In genomic region chr18:78994977-78995582, GRCh38 we compare ENCODE assay signal across 26 cellular contexts. TPM values are rescaled to one million over a fixed set of nuclear protein-coding genes. Genes with fewer than 3 reads are reported as not detected.
"Had no signal": no experiment of that assay in that cellular context is flagged by ENCODE, and none has a peak within 500 bp of the region (broad histone marks: within the 10 kb centered on the region; RNA-seq: fewer than 3 reads in every experiment).

No MANE protein-coding gene starts in this region.

- H3K4me1 Mint-ChIP-seq: activated CD4-positive, alpha-beta T cell treated with anti-CD3 and anti-CD28 coated beads, Interleukin-2, amount 10 ng/mL, durations not matched to agents 7 days and 5 days; activated naive CD4-positive, alpha-beta T cell treated with anti-CD3 and anti-CD28 coated beads, Interleukin-2, amount 10 ng/mL, durations not matched to agents 7 days and 5 days; activated naive CD8-positive, alpha-beta T cell treated with anti-CD3 and anti-CD28 coated beads for 36 hours had no signal

- H3K36me3 Mint-ChIP-seq: activated CD4-positive, alpha-beta memory T cell treated with anti-CD3 and anti-CD28 coated beads for 36 hours; activated naive CD4-positive, alpha-beta T cell treated with anti-CD3 and anti-CD28 coated beads, Interleukin-2, amount 10 ng/mL, durations not matched to agents 7 days and 5 days; activated naive CD8-positive, alpha-beta T cell treated with anti-CD3 and anti-CD28 coated beads for 36 hours had no signal

- H3K27ac ChIP-seq: brain microvascular endothelial cell, cardiac muscle cell had no signal

- DNase-seq: activated CD4-positive, alpha-beta memory T cell treated with anti-CD3 and anti-CD28 coated beads for 36 hours; activated CD4-positive, alpha-beta T cell treated with anti-CD3 and anti-CD28 coated beads, Interleukin-2, amount 10 ng/mL, durations not matched to agents 7 days and 5 days; activated CD4-positive, CD25-positive, alpha-beta regulatory T cell; activated gamma-delta T cell treated with Interleukin-2 at 50 U/mL for 16 hours; activated naive CD4-positive, alpha-beta T cell treated with anti-CD3 and anti-CD28 coated beads, Interleukin-2, amount 10 ng/mL, durations not matched to agents 7 days and 5 days; activated naive CD8-positive, alpha-beta T cell treated with anti-CD3 and anti-CD28 coated beads for 36 hours; activated T-cell treated with anti-CD3 and anti-CD28 coated beads, Interleukin-2, amount 50 U/mL, for 72 hours; brain microvascular endothelial cell; Karpas-422; MM.1S; NCI-H1105; NCI-H1436; NCI-H1694 treated with DMSO at 0.1 percent for 48 hours; NCI-H2029 treated with DMSO at 0.1 percent for 48 hours; NCI-H345; NCI-H510A; NCI-H526 treated with DMSO at 0.1 percent for 48 hours; NCI-H82; NK-92 treated with Interleukin-12 subunit alpha and Interleukin-12 subunit beta, amount 100 ng/mL, for 24 hours; PC-3; SHP77 treated with DMSO at 0.1 percent for 48 hours had no signal

- H3K27ac Mint-ChIP-seq: activated CD4-positive, alpha-beta memory T cell treated with anti-CD3 and anti-CD28 coated beads for 36 hours; activated CD4-positive, alpha-beta T cell treated with anti-CD3 and anti-CD28 coated beads, Interleukin-2, amount 10 ng/mL, durations not matched to agents 7 days and 5 days; activated naive CD4-positive, alpha-beta T cell treated with anti-CD3 and anti-CD28 coated beads, Interleukin-2, amount 10 ng/mL, durations not matched to agents 7 days and 5 days; activated naive CD8-positive, alpha-beta T cell treated with anti-CD3 and anti-CD28 coated beads for 36 hours; activated T-cell treated with anti-CD3 and anti-CD28 coated beads, Interleukin-2, amount 50 U/mL, for 72 hours; activated T-helper 2 cell treated with anti-CD3 and anti-CD28 coated beads, Interferon-gamma antibody, Interleukin-2, Interleukin-4, amounts not matched to agents 10 μg/mL and 5 μg/mL and 100 μg/mL, durations not matched to agents 14 hours and 24 hours and 36 hours; T-helper 1 cell treated with Interleukin-12 subunit alpha and Interleukin-12 subunit beta and Interleukin-4 antibody, amounts not matched to agents 30 μg/mL and 1 μg/mL, for 36 hours had no signal

- H3K4me3 ChIP-seq: cardiac muscle cell, K562 had no signal

- ATAC-seq: activated T-cell treated with anti-CD3 and anti-CD28 coated beads, Interleukin-2, amount 50 U/mL, for 72 hours; K562; PC-3 had no signal

- H3K4me3 Mint-ChIP-seq: activated CD4-positive, alpha-beta memory T cell treated with anti-CD3 and anti-CD28 coated beads for 36 hours; activated CD4-positive, alpha-beta T cell treated with anti-CD3 and anti-CD28 coated beads, Interleukin-2, amount 10 ng/mL, durations not matched to agents 7 days and 5 days; activated naive CD4-positive, alpha-beta T cell treated with anti-CD3 and anti-CD28 coated beads, Interleukin-2, amount 10 ng/mL, durations not matched to agents 7 days and 5 days; activated naive CD8-positive, alpha-beta T cell treated with anti-CD3 and anti-CD28 coated beads for 36 hours; activated T-cell treated with anti-CD3 and anti-CD28 coated beads, Interleukin-2, amount 50 U/mL, for 72 hours; T-helper 1 cell treated with Interleukin-12 subunit alpha and Interleukin-12 subunit beta and Interleukin-4 antibody, amounts not matched to agents 30 μg/mL and 1 μg/mL, for 36 hours had no signal

- H3K9me3 Mint-ChIP-seq: activated CD4-positive, alpha-beta memory T cell treated with anti-CD3 and anti-CD28 coated beads for 36 hours; activated naive CD4-positive, alpha-beta T cell treated with anti-CD3 and anti-CD28 coated beads, Interleukin-2, amount 10 ng/mL, durations not matched to agents 7 days and 5 days; activated naive CD8-positive, alpha-beta T cell treated with anti-CD3 and anti-CD28 coated beads for 36 hours; activated T-helper 2 cell treated with anti-CD3 and anti-CD28 coated beads, Interferon-gamma antibody, Interleukin-2, Interleukin-4, amounts not matched to agents 10 μg/mL and 5 μg/mL and 100 μg/mL, durations not matched to agents 14 hours and 24 hours and 36 hours; T-helper 1 cell treated with Interleukin-12 subunit alpha and Interleukin-12 subunit beta and Interleukin-4 antibody, amounts not matched to agents 30 μg/mL and 1 μg/mL, for 36 hours had no signal

- H3K27me3 ChIP-seq: brain microvascular endothelial cell, cardiac muscle cell had no signal

- H3K36me3 ChIP-seq: brain microvascular endothelial cell, cardiac muscle cell had no signal

RNA-seq across cellular contexts. Expression of gene SALL3, which starts 15.5 kb away (rescaled TPM):
- total RNA-seq: activated CD4-positive, alpha-beta memory T cell treated with anti-CD3 and anti-CD28 coated beads for 36 hours; activated CD4-positive, alpha-beta T cell treated with anti-CD3 and anti-CD28 coated beads, Interleukin-2, amount 10 ng/mL, durations not matched to agents 7 days and 5 days; activated naive CD8-positive, alpha-beta T cell treated with anti-CD3 and anti-CD28 coated beads for 36 hours; activated T-cell treated with anti-CD3 and anti-CD28 coated beads, Interleukin-2, amount 50 U/mL, for 72 hours; activated T-helper 2 cell treated with anti-CD3 and anti-CD28 coated beads, Interferon-gamma antibody, Interleukin-2, Interleukin-4, amounts not matched to agents 10 μg/mL and 5 μg/mL and 100 μg/mL, durations not matched to agents 14 hours and 24 hours and 36 hours; K562; PC-3; SK-MEL-5 had no signal
